1 cellular context compared by ENCODE assay signal in genomic region chr19:40252395-40252794, GRCh38.
TF ChIP-seq lines count a peak whose summit lies in the region.

No MANE protein-coding gene starts in this region.

TF ChIP-seq in HepG2, 621 proteins besides CTCF, POLR2A, EP300 and RAD21:
- TF ChIP-seq AHDC1 (CRISPR knock-in tag; IDR thresholded peaks at IDR 0.05; ENCODE audit: borderline replicate concordance) (no peak), CBFB (CRISPR knock-in tag; IDR thresholded peaks at IDR 0.05) (no peak), CC2D1A (CRISPR knock-in tag; IDR thresholded peaks at IDR 0.05) (no peak), NR2F6 (IDR thresholded peaks at IDR 0.05) (no peak), NR2F6 (CRISPR knock-in tag; IDR thresholded peaks at IDR 0.05) (no peak), PCBP2 (optimal IDR thresholded peaks at IDR 0.05; ENCODE audit: low read depth, low read length, poor library complexity, severe bottlenecking) (no peak), ZNF615 (CRISPR knock-in tag; IDR thresholded peaks at IDR 0.05; ENCODE audit: borderline replicate concordance) (no peak), ZNF33A (CRISPR knock-in tag; IDR thresholded peaks at IDR 0.05; ENCODE audit: borderline replicate concordance) (no peak), ZNF484 (CRISPR knock-in tag; IDR thresholded peaks at IDR 0.05; ENCODE audit: borderline replicate concordance, low read depth) (no peak), ONECUT2 (CRISPR knock-in tag; IDR thresholded peaks at IDR 0.05) (no peak), ZNF619 (CRISPR knock-in tag; IDR thresholded peaks at IDR 0.05) (no peak), ZNF543 (CRISPR knock-in tag; IDR thresholded peaks at IDR 0.05) (no peak), CCAR2 (optimal IDR thresholded peaks at IDR 0.05; ENCODE audit: low read depth, low read length) (no peak), ZNF12 (CRISPR knock-in tag; IDR thresholded peaks at IDR 0.05) (no peak), ESRRA (CRISPR knock-in tag; IDR thresholded peaks at IDR 0.05; ENCODE audit: low read depth) (no peak)
- TF ChIP-seq, protein P1, sequence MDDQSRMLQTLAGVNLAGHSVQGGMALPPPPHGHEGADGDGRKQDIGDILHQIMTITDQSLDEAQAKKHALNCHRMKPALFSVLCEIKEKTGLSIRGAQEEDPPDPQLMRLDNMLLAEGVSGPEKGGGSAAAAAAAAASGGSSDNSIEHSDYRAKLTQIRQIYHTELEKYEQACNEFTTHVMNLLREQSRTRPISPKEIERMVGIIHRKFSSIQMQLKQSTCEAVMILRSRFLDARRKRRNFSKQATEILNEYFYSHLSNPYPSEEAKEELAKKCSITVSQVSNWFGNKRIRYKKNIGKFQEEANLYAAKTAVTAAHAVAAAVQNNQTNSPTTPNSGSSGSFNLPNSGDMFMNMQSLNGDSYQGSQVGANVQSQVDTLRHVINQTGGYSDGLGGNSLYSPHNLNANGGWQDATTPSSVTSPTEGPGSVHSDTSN (CRISPR knock-in tag; IDR thresholded peaks at IDR 0.05; ENCODE audit: borderline replicate concordance) = no peak
- TF ChIP-seq, protein P2, sequence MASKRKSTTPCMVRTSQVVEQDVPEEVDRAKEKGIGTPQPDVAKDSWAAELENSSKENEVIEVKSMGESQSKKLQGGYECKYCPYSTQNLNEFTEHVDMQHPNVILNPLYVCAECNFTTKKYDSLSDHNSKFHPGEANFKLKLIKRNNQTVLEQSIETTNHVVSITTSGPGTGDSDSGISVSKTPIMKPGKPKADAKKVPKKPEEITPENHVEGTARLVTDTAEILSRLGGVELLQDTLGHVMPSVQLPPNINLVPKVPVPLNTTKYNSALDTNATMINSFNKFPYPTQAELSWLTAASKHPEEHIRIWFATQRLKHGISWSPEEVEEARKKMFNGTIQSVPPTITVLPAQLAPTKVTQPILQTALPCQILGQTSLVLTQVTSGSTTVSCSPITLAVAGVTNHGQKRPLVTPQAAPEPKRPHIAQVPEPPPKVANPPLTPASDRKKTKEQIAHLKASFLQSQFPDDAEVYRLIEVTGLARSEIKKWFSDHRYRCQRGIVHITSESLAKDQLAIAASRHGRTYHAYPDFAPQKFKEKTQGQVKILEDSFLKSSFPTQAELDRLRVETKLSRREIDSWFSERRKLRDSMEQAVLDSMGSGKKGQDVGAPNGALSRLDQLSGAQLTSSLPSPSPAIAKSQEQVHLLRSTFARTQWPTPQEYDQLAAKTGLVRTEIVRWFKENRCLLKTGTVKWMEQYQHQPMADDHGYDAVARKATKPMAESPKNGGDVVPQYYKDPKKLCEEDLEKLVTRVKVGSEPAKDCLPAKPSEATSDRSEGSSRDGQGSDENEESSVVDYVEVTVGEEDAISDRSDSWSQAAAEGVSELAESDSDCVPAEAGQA (IDR thresholded peaks at IDR 0.05; ENCODE audit: low read depth) = no peak
- TF ChIP-seq, protein P2 (CRISPR knock-in tag; IDR thresholded peaks at IDR 0.05; ENCODE audit: borderline replicate concordance) = no peak
